16 cellular contexts compared by ENCODE assay signal in genomic region chr17:39183045-39183444, GRCh38. TPM values are rescaled to one million over a fixed set of nuclear protein-coding genes. Genes with fewer than 3 reads are reported as not detected.
DNase-seq lines count a peak whose midpoint lies in the region; ATAC-seq, FAIRE-seq and TF ChIP-seq lines count a peak whose summit lies in the region.
"Had no signal": no experiment of that assay in that cellular context is flagged by ENCODE, and none has a peak within 500 bp of the region (broad histone marks: within the 10 kb centered on the region; RNA-seq: fewer than 3 reads in every experiment).

No MANE protein-coding gene starts in this region.

- no peaks in the 10 kb centered on the region for H3K4me1 ChIP-seq in HepG2 (ENCODE audit: insufficient read depth, low read length)
- no peaks in the 10 kb centered on the region for H3K4me1 ChIP-seq in right lobe of liver
- H3K4me1 ChIP-seq: BLaER1, Caco-2 had no signal

- H3K4me3 ChIP-seq in HepG2 (replicated peaks in 1 of 3; ENCODE audit: insufficient read depth in 1 of 3, low read depth in 2 of 3, low read length in 3 of 3) (no peak overlapping the region), right lobe of liver (no peak overlapping the region)
- H3K4me3 ChIP-seq: BLaER1 had no signal

- H3K36me3 Mint-ChIP-seq in WTC11 (peaks cover 29% of the 10 kb centered on the region), glutamatergic neuron (ENCODE audit: unreplicated experiment) (peaks cover 8% of the 10 kb centered on the region)
- peaks cover 37% of the 10 kb centered on the region for H3K36me3 Mint-ChIP-seq in activated CD4-positive, alpha-beta T cell treated with anti-CD3 and anti-CD28 coated beads, Interleukin-2, amount 10 ng/mL, durations not matched to agents 24 days and 14 days (ENCODE audit: low read depth)

- no peak overlapping the region for H3K4me2 ChIP-seq in HepG2 (ENCODE audit: low read depth, low read length)
- H3K4me2 ChIP-seq: BLaER1 had no signal

- H3K79me2 ChIP-seq in HepG2 (ENCODE audit: insufficient read depth, low read length) = no peaks in the 10 kb centered on the region

- H3K27me3 ChIP-seq in HepG2 (ENCODE audit: control insufficient read depth in 1 of 2, insufficient read depth in 2 of 2, low read length in 2 of 2) (no peaks in the 10 kb centered on the region), right lobe of liver (no peaks in the 10 kb centered on the region)
- H3K27me3 ChIP-seq: BLaER1 had no signal

- no peak for TF ChIP-seq RAD21 in HepG2 (CRISPR knock-in tag; IDR thresholded peaks at IDR 0.05)

- H2AFZ ChIP-seq in HepG2 (ENCODE audit: low read length) = no peak overlapping the region

- H3K9me3 ChIP-seq in HepG2 (ENCODE audit: low read length) (no peaks in the 10 kb centered on the region), right lobe of liver (no peaks in the 10 kb centered on the region)
- H3K9me3 ChIP-seq: BLaER1, Caco-2 had no signal

- H3K4me3 Mint-ChIP-seq in WTC11 (no peak overlapping the region), glutamatergic neuron (ENCODE audit: unreplicated experiment) (no peak overlapping the region)
- H3K4me3 Mint-ChIP-seq in activated CD4-positive, alpha-beta T cell treated with anti-CD3 and anti-CD28 coated beads, Interleukin-2, amount 10 ng/mL, durations not matched to agents 24 days and 14 days = no peak overlapping the region
- H3K4me3 Mint-ChIP-seq: CD8-positive, alpha-beta memory T cell had no signal

- H3K36me3 ChIP-seq in HepG2 (replicated peaks in 1 of 2; ENCODE audit: control insufficient read depth in 1 of 2, insufficient read depth in 2 of 2, low read length in 2 of 2) = peaks cover 0 to 2% of the 10 kb centered on the region in 2 experiments; a peak in 2 of 5 replicates
- H3K36me3 ChIP-seq in right lobe of liver = no peaks in the 10 kb centered on the region

- no TSS peak for BruUV-seq in HepG2 (replicated peaks; lab: Mats Ljungman, UMichigan)

- WGBS in HepG2 (ENCODE audit: low lambda C conversion rate) = 94% methylated on average over 5 of the region's 5 CpGs
- 86% methylated on average over 5 of the region's 5 CpGs for WGBS in right lobe of liver (ENCODE audit: insufficient coverage, low coverage, low lambda C conversion rate, missing lambda C conversion rate)

- H3K27ac Mint-ChIP-seq in WTC11 (peak overlapping the region; percentile 41; the same call in 1 of the 2 replicates), glutamatergic neuron (ENCODE audit: unreplicated experiment) (peak overlapping the region; percentile 15)
- H3K27ac Mint-ChIP-seq in activated CD4-positive, alpha-beta T cell treated with anti-CD3 and anti-CD28 coated beads, Interleukin-2, amount 10 ng/mL, durations not matched to agents 24 days and 14 days = no peak overlapping the region

- TF ChIP-seq POLR2A in HepG2 (IDR thresholded peaks at IDR 0.05; ENCODE audit: insufficient read depth in 1 of 2, low read depth in 2 of 2, low read length in 2 of 2) (no peak), right lobe of liver (IDR thresholded peaks at IDR 0.05) (no peak)

- POLR2A ChIA-PET in HepG2 (lab: Yijun Ruan, JAX) = interaction anchor here (0.8 kb wide), 1 partner anchor 17 kb away, joined by 4 read pairs; the partner anchor contains the start of gene RPL19
- POLR2A ChIA-PET in WTC11 (lab: Charles Lee) = no interaction called here

- CTCF ChIA-PET in HepG2 (lab: Yijun Ruan, JAX; ENCODE audit: low intra/inter-chr PET ratio, low total read pairs) (no interaction called here), WTC11 (lab: Charles Lee) (interaction anchor here (0.8 to 4.9 kb wide), 5 partner anchors 9 to 53 kb away, joined by 3 to 39 read pairs (median 5); no protein-coding TSS in a partner anchor)

- H3K9me3 Mint-ChIP-seq in WTC11 = no peaks in the 10 kb centered on the region
- no peaks in the 10 kb centered on the region for H3K9me3 Mint-ChIP-seq in glutamatergic neuron (ENCODE audit: unreplicated experiment)
- no peaks in the 10 kb centered on the region for H3K9me3 Mint-ChIP-seq in activated CD4-positive, alpha-beta T cell treated with anti-CD3 and anti-CD28 coated beads, Interleukin-2, amount 10 ng/mL, durations not matched to agents 24 days and 14 days
- H3K9me3 Mint-ChIP-seq: CD8-positive, alpha-beta memory T cell had no signal

- intact Hi-C loops in HepG2 (cut with micrococcal nuclease; ENCODE audit: unreplicated experiment) = no loop called here
- intact Hi-C loops in right lobe of liver (cut with DNase I) = no loop called here
- intact Hi-C loops in activated CD4-positive, alpha-beta T cell treated with anti-CD3 and anti-CD28 coated beads, Interleukin-2, amount 10 ng/mL, durations not matched to agents 24 days and 14 days (cut with micrococcal nuclease) = no loop called here

- H3K27me3 Mint-ChIP-seq in WTC11 (ENCODE audit: low read depth) = no peaks in the 10 kb centered on the region
- peaks cover 2% of the 10 kb centered on the region for H3K27me3 Mint-ChIP-seq in glutamatergic neuron (ENCODE audit: unreplicated experiment)
- no peaks in the 10 kb centered on the region for H3K27me3 Mint-ChIP-seq in activated CD4-positive, alpha-beta T cell treated with anti-CD3 and anti-CD28 coated beads, Interleukin-2, amount 10 ng/mL, durations not matched to agents 24 days and 14 days
- H3K27me3 Mint-ChIP-seq: CD8-positive, alpha-beta memory T cell had no signal

- H3K4me1 Mint-ChIP-seq in WTC11 (no peaks in the 10 kb centered on the region), glutamatergic neuron (ENCODE audit: low read depth, unreplicated experiment) (no peaks in the 10 kb centered on the region)
- no peaks in the 10 kb centered on the region for H3K4me1 Mint-ChIP-seq in activated CD4-positive, alpha-beta T cell treated with anti-CD3 and anti-CD28 coated beads, Interleukin-2, amount 10 ng/mL, durations not matched to agents 24 days and 14 days
- H3K4me1 Mint-ChIP-seq: CD8-positive, alpha-beta memory T cell had no signal

- ATAC-seq in HepG2 = no peak
- ATAC-seq in right lobe of liver = no peak
- ATAC-seq in WTC11 = no peak

- TF ChIP-seq CTCF in HepG2 (CRISPR knock-in tag; IDR thresholded peaks at IDR 0.05) (no peak), right lobe of liver (IDR thresholded peaks at IDR 0.05) (no peak), WTC11 (IDR thresholded peaks at IDR 0.05) (no peak), glutamatergic neuron (IDR thresholded peaks at IDR 0.05; ENCODE audit: partially characterized antibody, unreplicated experiment) (no peak)

- no peak overlapping the region for H3K27ac ChIP-seq in HepG2 (ENCODE audit: extremely low read length, insufficient read depth, low read length)
- no peak overlapping the region for H3K27ac ChIP-seq in right lobe of liver
- H3K27ac ChIP-seq: BLaER1 had no signal

- no peak for FAIRE-seq in HepG2 (lab: Jason Lieb, UNC)

- no peak overlapping the region for H3K9ac ChIP-seq in HepG2 (ENCODE audit: insufficient read depth, low read depth, low read length)
- H3K9ac ChIP-seq: BLaER1 had no signal

- TF ChIP-seq EP300 in HepG2 (IDR thresholded peaks at IDR 0.05; ENCODE audit: low read depth in 2 of 2, low read length in 2 of 2) (no peak), HepG2 (CRISPR knock-in tag; IDR thresholded peaks at IDR 0.05; ENCODE audit: borderline replicate concordance) (no peak)

- DNase-seq in HepG2 (ENCODE audit: low spot score) (no peak), right lobe of liver (no peak), WTC11 (ENCODE audit: low spot score) (no peak), glutamatergic neuron (no peak), NCI-H2227 treated with DMSO at 0.1 percent for 48 hours (lab: John Stamatoyannopoulos, UW) (no peak), DMS53 (lab: John Stamatoyannopoulos, UW) (no peak), HT-29 (ENCODE audit: low spot score) (no peak)
- DNase-seq in activated CD4-positive, alpha-beta T cell treated with anti-CD3 and anti-CD28 coated beads, Interleukin-2, amount 10 ng/mL, durations not matched to agents 24 days and 14 days = no peak
- DNase-seq: 8988T; AML-193; Caco-2; CD8-positive, alpha-beta memory T cell; GF-D8; HCEC 1CT had no signal

- no peaks in the 10 kb centered on the region for H4K20me1 ChIP-seq in HepG2 (ENCODE audit: insufficient read depth, low read length)
- H4K20me1 ChIP-seq: BLaER1 had no signal

- in situ Hi-C loops in HepG2 (cut with HindIII; ENCODE audit: extremely low pct_ligation_motif_present, low pct_unique_long_range_greater_than_20kb) = no loop called here

RNA-seq across cellular contexts. Expression of gene CACNB1, which starts 14.4 kb away (rescaled TPM):
- total RNA-seq in HepG2 (2016; rRNA removed; fragmentation: Illumina TruSeq; extraction: Trizol) (0.60 and 0.75 TPM in 2 replicates), right lobe of liver (1 to 10 TPM in 1 of 6 experiments, under 1 TPM in 4, not detected in 1; 0.18 to 1.3 (median 0.27) TPM), WTC11 (2021) (11.2 to 17.0 TPM (median 11.9 TPM) in 3 replicates), glutamatergic neuron (ENCODE audit: unreplicated experiment) (77.1 TPM)
- 0.26 and 0.71 TPM in 2 replicates for total RNA-seq in HepG2 (2016; cell fraction: cytosol; rRNA removed; fragmentation: Illumina TruSeq; extraction: Trizol; ENCODE audit: low read depth)
- total RNA-seq in HepG2 (2016; cell fraction: insoluble cytoplasmic fraction; rRNA removed; fragmentation: Illumina TruSeq; extraction: Trizol) = 0.19 and 0.84 TPM in 2 replicates
- total RNA-seq in HepG2 (2016; cell fraction: membrane; rRNA removed; fragmentation: Illumina TruSeq; extraction: Trizol) = 0.34 and 0.48 TPM in 2 replicates
- 1.8 TPM in 2 replicates for total RNA-seq in HepG2 (2016; cell fraction: nucleus; rRNA removed; fragmentation: Illumina TruSeq; extraction: Trizol)
- 1.5 and 2.9 TPM in 2 replicates for polyA plus RNA-seq in HepG2 (2011; rRNA removed)
- polyA plus RNA-seq in HepG2 (2011; cell fraction: cytosol; rRNA removed) = 0.50 and 0.51 TPM in 2 replicates
- 8.4 and 12.2 TPM in 2 replicates for polyA plus RNA-seq in HepG2 (2011; cell fraction: nucleus; rRNA removed)
- polyA plus RNA-seq in HepG2 (2012) = 1.3 and 1.5 TPM in 2 replicates
- polyA plus RNA-seq in HepG2 (2016; cell fraction: cytosol; fragmentation: Illumina TruSeq; extraction: Trizol; ENCODE audit: low read depth) = 0.28 and 0.34 TPM in 2 replicates
- polyA plus RNA-seq in HepG2 (2016; cell fraction: insoluble cytoplasmic fraction; fragmentation: Illumina TruSeq; extraction: Trizol; ENCODE audit: low read depth) = 0.47 and 0.96 TPM in 2 replicates
- polyA plus RNA-seq in HepG2 (2016; cell fraction: membrane; fragmentation: Illumina TruSeq; extraction: Trizol; ENCODE audit: low read depth) = 0.38 and 0.40 TPM in 2 replicates
- 4.7 and 7.2 TPM in 2 replicates for polyA plus RNA-seq in HepG2 (2016; cell fraction: nucleus; fragmentation: Illumina TruSeq; extraction: Trizol; ENCODE audit: insufficient read depth, low read depth)
- polyA minus RNA-seq in HepG2 (2011; rRNA and poly(A)+ RNA removed; ENCODE audit: low replicate concordance) = 4.4 and 8.5 TPM in 2 replicates
- polyA minus RNA-seq in HepG2 (2011; cell fraction: cytosol; rRNA and poly(A)+ RNA removed) = 0.40 and 1.3 TPM in 2 replicates
- 3.0 and 5.8 TPM in 2 replicates for polyA minus RNA-seq in HepG2 (2011; cell fraction: nucleus; rRNA and poly(A)+ RNA removed)
- 3.5 and 6.5 TPM in 2 replicates for total RNA-seq in HT-29 (2014; rRNA removed; shearing (Covaris generic))
- total RNA-seq in activated CD4-positive, alpha-beta T cell treated with anti-CD3 and anti-CD28 coated beads, Interleukin-2, amount 10 ng/mL, durations not matched to agents 24 days and 14 days = 20.4 and 22.5 TPM in 2 replicates

RNA-seq across cellular contexts. Expression of gene RPL19, which starts 17.0 kb away (rescaled TPM):
- total RNA-seq in HepG2 (2016; rRNA removed; fragmentation: Illumina TruSeq; extraction: Trizol) = 2,768 and 3,257 TPM in 2 replicates
- total RNA-seq in HepG2 (2016; cell fraction: cytosol; rRNA removed; fragmentation: Illumina TruSeq; extraction: Trizol; ENCODE audit: low read depth) = 3,353 and 3,708 TPM in 2 replicates
- 2,694 and 3,334 TPM in 2 replicates for total RNA-seq in HepG2 (2016; cell fraction: insoluble cytoplasmic fraction; rRNA removed; fragmentation: Illumina TruSeq; extraction: Trizol)
- 5,175 and 5,294 TPM in 2 replicates for total RNA-seq in HepG2 (2016; cell fraction: membrane; rRNA removed; fragmentation: Illumina TruSeq; extraction: Trizol)
- 990 and 1,076 TPM in 2 replicates for total RNA-seq in HepG2 (2016; cell fraction: nucleus; rRNA removed; fragmentation: Illumina TruSeq; extraction: Trizol)
- 2,522 and 2,554 TPM in 2 replicates for polyA plus RNA-seq in HepG2 (2011; rRNA removed)
- 3,383 and 3,728 TPM in 2 replicates for polyA plus RNA-seq in HepG2 (2011; cell fraction: cytosol; rRNA removed)
- polyA plus RNA-seq in HepG2 (2011; cell fraction: nucleus; rRNA removed) = 768 and 1,029 TPM in 2 replicates
- polyA plus RNA-seq in HepG2 (2012) = 2,340 and 2,506 TPM in 2 replicates
- 5,160 and 5,701 TPM in 2 replicates for polyA plus RNA-seq in HepG2 (2016; cell fraction: cytosol; fragmentation: Illumina TruSeq; extraction: Trizol; ENCODE audit: low read depth)
- polyA plus RNA-seq in HepG2 (2016; cell fraction: insoluble cytoplasmic fraction; fragmentation: Illumina TruSeq; extraction: Trizol; ENCODE audit: low read depth) = 4,287 and 4,430 TPM in 2 replicates
- 6,675 and 6,831 TPM in 2 replicates for polyA plus RNA-seq in HepG2 (2016; cell fraction: membrane; fragmentation: Illumina TruSeq; extraction: Trizol; ENCODE audit: low read depth)
- polyA plus RNA-seq in HepG2 (2016; cell fraction: nucleus; fragmentation: Illumina TruSeq; extraction: Trizol; ENCODE audit: insufficient read depth, low read depth) = 2,116 and 2,174 TPM in 2 replicates
- 413 and 602 TPM in 2 replicates for polyA minus RNA-seq in HepG2 (2011; rRNA and poly(A)+ RNA removed; ENCODE audit: low replicate concordance)
- 764 and 846 TPM in 2 replicates for polyA minus RNA-seq in HepG2 (2011; cell fraction: cytosol; rRNA and poly(A)+ RNA removed)
- polyA minus RNA-seq in HepG2 (2011; cell fraction: nucleus; rRNA and poly(A)+ RNA removed) = 184 and 212 TPM in 2 replicates
- total RNA-seq in right lobe of liver = 1,000 to 10,000 TPM in 2 of 6 experiments, 100 to 1,000 TPM in 4; 537 to 1,327 (median 627) TPM
- total RNA-seq in WTC11 (2021) = 1,970 to 2,019 TPM (median 2,012 TPM) in 3 replicates
- total RNA-seq in glutamatergic neuron (ENCODE audit: unreplicated experiment) = 877 TPM
- 2,436 and 2,711 TPM in 2 replicates for total RNA-seq in HT-29 (2014; rRNA removed; shearing (Covaris generic))
- 2,240 and 2,301 TPM in 2 replicates for total RNA-seq in activated CD4-positive, alpha-beta T cell treated with anti-CD3 and anti-CD28 coated beads, Interleukin-2, amount 10 ng/mL, durations not matched to agents 24 days and 14 days

RNA-seq across cellular contexts. Expression of gene ARL5C, which starts 17.1 kb away (rescaled TPM):
- total RNA-seq in HepG2 (2016; rRNA removed; fragmentation: Illumina TruSeq; extraction: Trizol) = not detected in 2 replicates
- total RNA-seq in HepG2 (2016; cell fraction: cytosol; rRNA removed; fragmentation: Illumina TruSeq; extraction: Trizol; ENCODE audit: low read depth) = not detected in 2 replicates
- total RNA-seq in HepG2 (2016; cell fraction: insoluble cytoplasmic fraction; rRNA removed; fragmentation: Illumina TruSeq; extraction: Trizol) = not detected in 2 replicates
- not detected in 2 replicates for total RNA-seq in HepG2 (2016; cell fraction: membrane; rRNA removed; fragmentation: Illumina TruSeq; extraction: Trizol)
- total RNA-seq in HepG2 (2016; cell fraction: nucleus; rRNA removed; fragmentation: Illumina TruSeq; extraction: Trizol) = not detected in 2 replicates
- not detected in 2 replicates for polyA plus RNA-seq in HepG2 (2011; rRNA removed)
- polyA plus RNA-seq in HepG2 (2011; cell fraction: cytosol; rRNA removed) = not detected in 2 replicates
- polyA plus RNA-seq in HepG2 (2011; cell fraction: nucleus; rRNA removed) = not detected in 2 replicates
- not detected in 2 replicates for polyA plus RNA-seq in HepG2 (2012)
- not detected in 2 replicates for polyA plus RNA-seq in HepG2 (2016; cell fraction: cytosol; fragmentation: Illumina TruSeq; extraction: Trizol; ENCODE audit: low read depth)
- not detected in 2 replicates for polyA plus RNA-seq in HepG2 (2016; cell fraction: insoluble cytoplasmic fraction; fragmentation: Illumina TruSeq; extraction: Trizol; ENCODE audit: low read depth)
- not detected in 2 replicates for polyA plus RNA-seq in HepG2 (2016; cell fraction: membrane; fragmentation: Illumina TruSeq; extraction: Trizol; ENCODE audit: low read depth)
- polyA plus RNA-seq in HepG2 (2016; cell fraction: nucleus; fragmentation: Illumina TruSeq; extraction: Trizol; ENCODE audit: insufficient read depth, low read depth) = not detected in 2 replicates
- polyA minus RNA-seq in HepG2 (2011; rRNA and poly(A)+ RNA removed; ENCODE audit: low replicate concordance) = 0.09 TPM in 1 of 2 replicates, not detected in the other
- not detected in 2 replicates for polyA minus RNA-seq in HepG2 (2011; cell fraction: cytosol; rRNA and poly(A)+ RNA removed)
- not detected in 2 replicates for polyA minus RNA-seq in HepG2 (2011; cell fraction: nucleus; rRNA and poly(A)+ RNA removed)
- not detected for total RNA-seq in right lobe of liver
- not detected in 3 replicates for total RNA-seq in WTC11 (2021)
- not detected for total RNA-seq in glutamatergic neuron (ENCODE audit: unreplicated experiment)
- total RNA-seq in HT-29 (2014; rRNA removed; shearing (Covaris generic)) = not detected in 2 replicates
- not detected in 2 replicates for total RNA-seq in activated CD4-positive, alpha-beta T cell treated with anti-CD3 and anti-CD28 coated beads, Interleukin-2, amount 10 ng/mL, durations not matched to agents 24 days and 14 days
- total RNA-seq: Caco-2; CD8-positive, alpha-beta memory T cell; H4 had no signal
- polyA plus RNA-seq: CD8-positive, alpha-beta memory T cell had no signal

RNA-seq across cellular contexts. Expression of gene PLXDC1, which starts 31.6 kb away (rescaled TPM):
- not detected in 2 replicates for total RNA-seq in HepG2 (2016; rRNA removed; fragmentation: Illumina TruSeq; extraction: Trizol)
- total RNA-seq in HepG2 (2016; cell fraction: cytosol; rRNA removed; fragmentation: Illumina TruSeq; extraction: Trizol; ENCODE audit: low read depth) = not detected in 2 replicates
- not detected in 2 replicates for total RNA-seq in HepG2 (2016; cell fraction: insoluble cytoplasmic fraction; rRNA removed; fragmentation: Illumina TruSeq; extraction: Trizol)
- not detected in 2 replicates for total RNA-seq in HepG2 (2016; cell fraction: membrane; rRNA removed; fragmentation: Illumina TruSeq; extraction: Trizol)
- total RNA-seq in HepG2 (2016; cell fraction: nucleus; rRNA removed; fragmentation: Illumina TruSeq; extraction: Trizol) = not detected in 2 replicates
- polyA plus RNA-seq in HepG2 (2011; rRNA removed) = not detected in 2 replicates
- not detected in 2 replicates for polyA plus RNA-seq in HepG2 (2011; cell fraction: cytosol; rRNA removed)
- polyA plus RNA-seq in HepG2 (2011; cell fraction: nucleus; rRNA removed) = not detected in 2 replicates
- not detected in 2 replicates for polyA plus RNA-seq in HepG2 (2012)
- polyA plus RNA-seq in HepG2 (2016; cell fraction: cytosol; fragmentation: Illumina TruSeq; extraction: Trizol; ENCODE audit: low read depth) = not detected in 2 replicates
- polyA plus RNA-seq in HepG2 (2016; cell fraction: insoluble cytoplasmic fraction; fragmentation: Illumina TruSeq; extraction: Trizol; ENCODE audit: low read depth) = not detected in 2 replicates
- polyA plus RNA-seq in HepG2 (2016; cell fraction: membrane; fragmentation: Illumina TruSeq; extraction: Trizol; ENCODE audit: low read depth) = not detected in 2 replicates
- not detected in 2 replicates for polyA plus RNA-seq in HepG2 (2016; cell fraction: nucleus; fragmentation: Illumina TruSeq; extraction: Trizol; ENCODE audit: insufficient read depth, low read depth)
- 0.44 TPM in 1 of 2 replicates, not detected in the other for polyA minus RNA-seq in HepG2 (2011; rRNA and poly(A)+ RNA removed; ENCODE audit: low replicate concordance)
- polyA minus RNA-seq in HepG2 (2011; cell fraction: cytosol; rRNA and poly(A)+ RNA removed) = not detected in 2 replicates
- not detected in 2 replicates for polyA minus RNA-seq in HepG2 (2011; cell fraction: nucleus; rRNA and poly(A)+ RNA removed)
- 1 to 10 TPM in 1 of 6 experiments, under 1 TPM in 5; 0.11 to 1.6 (median 0.54) TPM for total RNA-seq in right lobe of liver
- 4.1 to 5.4 TPM (median 4.1 TPM) in 3 replicates for total RNA-seq in WTC11 (2021)
- not detected for total RNA-seq in glutamatergic neuron (ENCODE audit: unreplicated experiment)
- total RNA-seq in HT-29 (2014; rRNA removed; shearing (Covaris generic)) = not detected in 2 replicates
- 0.16 and 0.43 TPM in 2 replicates for total RNA-seq in activated CD4-positive, alpha-beta T cell treated with anti-CD3 and anti-CD28 coated beads, Interleukin-2, amount 10 ng/mL, durations not matched to agents 24 days and 14 days

RNA-seq across cellular contexts. Expression of gene STAC2, which starts 42.7 kb away (rescaled TPM):
- total RNA-seq in HepG2 (2016; rRNA removed; fragmentation: Illumina TruSeq; extraction: Trizol) (not detected in 2 replicates), right lobe of liver (not detected), WTC11 (2021) (3.9 to 4.2 TPM (median 4.0 TPM) in 3 replicates), glutamatergic neuron (ENCODE audit: unreplicated experiment) (1.8 TPM)
- not detected in 2 replicates for total RNA-seq in HepG2 (2016; cell fraction: cytosol; rRNA removed; fragmentation: Illumina TruSeq; extraction: Trizol; ENCODE audit: low read depth)
- not detected in 2 replicates for total RNA-seq in HepG2 (2016; cell fraction: insoluble cytoplasmic fraction; rRNA removed; fragmentation: Illumina TruSeq; extraction: Trizol)
- total RNA-seq in HepG2 (2016; cell fraction: membrane; rRNA removed; fragmentation: Illumina TruSeq; extraction: Trizol) = not detected in 2 replicates
- not detected in 2 replicates for total RNA-seq in HepG2 (2016; cell fraction: nucleus; rRNA removed; fragmentation: Illumina TruSeq; extraction: Trizol)
- not detected in 2 replicates for polyA plus RNA-seq in HepG2 (2011; rRNA removed)
- polyA plus RNA-seq in HepG2 (2011; cell fraction: cytosol; rRNA removed) = not detected in 2 replicates
- not detected in 2 replicates for polyA plus RNA-seq in HepG2 (2011; cell fraction: nucleus; rRNA removed)
- not detected in 2 replicates for polyA plus RNA-seq in HepG2 (2012)
- 0.02 TPM in 1 of 2 replicates, not detected in the other for polyA plus RNA-seq in HepG2 (2016; cell fraction: cytosol; fragmentation: Illumina TruSeq; extraction: Trizol; ENCODE audit: low read depth)
- not detected in 2 replicates for polyA plus RNA-seq in HepG2 (2016; cell fraction: insoluble cytoplasmic fraction; fragmentation: Illumina TruSeq; extraction: Trizol; ENCODE audit: low read depth)
- polyA plus RNA-seq in HepG2 (2016; cell fraction: membrane; fragmentation: Illumina TruSeq; extraction: Trizol; ENCODE audit: low read depth) = not detected in 2 replicates
- not detected in 2 replicates for polyA plus RNA-seq in HepG2 (2016; cell fraction: nucleus; fragmentation: Illumina TruSeq; extraction: Trizol; ENCODE audit: insufficient read depth, low read depth)
- 0.37 TPM in 1 of 2 replicates, not detected in the other for polyA minus RNA-seq in HepG2 (2011; rRNA and poly(A)+ RNA removed; ENCODE audit: low replicate concordance)
- not detected in 2 replicates for polyA minus RNA-seq in HepG2 (2011; cell fraction: cytosol; rRNA and poly(A)+ RNA removed)
- not detected in 2 replicates for polyA minus RNA-seq in HepG2 (2011; cell fraction: nucleus; rRNA and poly(A)+ RNA removed)
- total RNA-seq in HT-29 (2014; rRNA removed; shearing (Covaris generic)) = 0.28 TPM in 1 of 2 replicates, not detected in the other
- total RNA-seq in activated CD4-positive, alpha-beta T cell treated with anti-CD3 and anti-CD28 coated beads, Interleukin-2, amount 10 ng/mL, durations not matched to agents 24 days and 14 days = not detected in 2 replicates
- total RNA-seq: CD8-positive, alpha-beta memory T cell had no signal
- polyA plus RNA-seq: CD8-positive, alpha-beta memory T cell had no signal
